ENCODE assay signal across 22 cellular contexts in the genomic region with DNA sequence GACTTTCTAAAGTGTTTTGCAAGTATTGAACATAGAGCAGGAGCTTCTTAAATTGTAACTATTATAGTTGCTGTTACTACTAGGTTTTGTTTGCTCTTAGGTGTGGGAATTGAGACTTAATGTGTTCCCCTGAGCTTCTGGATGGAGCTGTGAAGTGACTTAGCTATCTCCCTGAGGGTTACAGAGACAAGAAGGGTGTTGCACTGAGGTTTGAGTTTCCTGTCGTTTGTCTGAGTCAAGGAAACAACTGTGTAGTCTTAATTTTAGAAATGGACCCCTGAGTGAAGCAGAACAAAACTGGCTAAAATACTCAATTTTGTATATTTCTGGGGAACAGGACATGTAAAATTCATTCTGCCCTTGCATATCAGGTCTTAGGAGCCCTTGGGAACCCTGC. TPM values are rescaled to one million over a fixed set of nuclear protein-coding genes. Genes with fewer than 3 reads are reported as not detected.
DNase-seq lines count a peak whose midpoint lies in the region; ATAC-seq lines count a peak whose summit lies in the region.
"Had no signal": no experiment of that assay in that cellular context is flagged by ENCODE, and none has a peak within 500 bp of the region (broad histone marks: within the 10 kb centered on the region; RNA-seq: fewer than 3 reads in every experiment).

No MANE protein-coding gene starts in this region.

- WGBS in aorta, 2 donors = 55 to 57% methylated on average over 1 of the region's 1 CpG

- peak; percentile 68 for DNase-seq in activated CD4-positive, alpha-beta T cell treated with anti-CD3 and anti-CD28 coated beads, Interleukin-2, amount 10 ng/mL, durations not matched to agents 24 days and 14 days
- no peak for DNase-seq in activated CD4-positive, alpha-beta T cell treated with anti-CD3 and anti-CD28 coated beads, Interleukin-2, amount 50 U/mL, for 4 hours
- DNase-seq in CD8-positive, alpha-beta memory T cell = no peak
- DNase-seq in T-helper 17 cell = no peak
- no peak for DNase-seq in naive thymus-derived CD8-positive, alpha-beta T cell
- DNase-seq in aorta = no peak
- DNase-seq: AML-193; brain microvascular endothelial cell; foreskin melanocyte; hippocampal formation; left lung; NCI-H1105; NCI-H1930; NCI-H226; NCI-H748 treated with DMSO at 0.1 percent for 48 hours; stimulated activated CD8-positive, alpha-beta memory T cell treated with anti-CD3 and anti-CD28 coated beads, Interleukin-4, amount 100 ng/mL, for 48 hours; upper lobe of right lung had no signal

- no peak overlapping the region for H3K27ac ChIP-seq in CD8-positive, alpha-beta memory T cell (ENCODE audit: low read depth, low read length)
- no peak overlapping the region for H3K27ac ChIP-seq in aorta (ENCODE audit: low read depth in 1 of 2, low read length in 2 of 2)
- H3K27ac ChIP-seq: brain microvascular endothelial cell, upper lobe of right lung, VCaP had no signal

- H3K36me3 Mint-ChIP-seq in activated CD4-positive, alpha-beta T cell treated with anti-CD3 and anti-CD28 coated beads, Interleukin-2, amount 10 ng/mL, durations not matched to agents 24 days and 14 days (ENCODE audit: low read depth) = peaks cover 3% of the 10 kb centered on the region
- no peaks in the 10 kb centered on the region for H3K36me3 Mint-ChIP-seq in CD8-positive, alpha-beta memory T cell
- H3K36me3 Mint-ChIP-seq in T-helper 17 cell (ENCODE audit: low read depth) = no peaks in the 10 kb centered on the region
- H3K36me3 Mint-ChIP-seq in naive thymus-derived CD8-positive, alpha-beta T cell = no peaks in the 10 kb centered on the region
- H3K36me3 Mint-ChIP-seq: natural killer cell treated with Interleukin-12 subunit alpha and Interleukin-12 subunit beta and Interleukin-15 and Interleukin-18, amount 100 ng/mL, for 72 hours had no signal

- intact Hi-C loops in activated CD4-positive, alpha-beta T cell treated with anti-CD3 and anti-CD28 coated beads, Interleukin-2, amount 10 ng/mL, durations not matched to agents 24 days and 14 days (cut with micrococcal nuclease) = no loop called here
- intact Hi-C loops in aorta (cut with DNase I) = loop anchor here in 1 of 2 donors (5.0 kb wide), 1 partner anchor 64 kb away; the partner anchor contains the start of gene XIRP1

- H3K4me3 Mint-ChIP-seq in activated CD4-positive, alpha-beta T cell treated with anti-CD3 and anti-CD28 coated beads, Interleukin-2, amount 10 ng/mL, durations not matched to agents 24 days and 14 days = peak overlapping the region; percentile 19
- peak overlapping the region in 4 of 7 donors; percentile 0 to 28 (median 18) for H3K4me3 Mint-ChIP-seq in CD8-positive, alpha-beta memory T cell
- H3K4me3 Mint-ChIP-seq in T-helper 17 cell = no peak overlapping the region
- H3K4me3 Mint-ChIP-seq in naive thymus-derived CD8-positive, alpha-beta T cell = peak overlapping the region in 6 of 10 donors; percentile 9 to 39 (median 26)
- H3K4me3 Mint-ChIP-seq: natural killer cell treated with Interleukin-12 subunit alpha and Interleukin-12 subunit beta and Interleukin-15 and Interleukin-18, amount 100 ng/mL, for 72 hours had no signal

- H3K4me1 Mint-ChIP-seq in activated CD4-positive, alpha-beta T cell treated with anti-CD3 and anti-CD28 coated beads, Interleukin-2, amount 10 ng/mL, durations not matched to agents 24 days and 14 days = peaks cover 28% of the 10 kb centered on the region
- H3K4me1 Mint-ChIP-seq in CD8-positive, alpha-beta memory T cell = peaks cover 21 to 29% (median 24%) of the 10 kb centered on the region in 3 donors
- H3K4me1 Mint-ChIP-seq in T-helper 17 cell = peaks cover 34% of the 10 kb centered on the region
- peaks cover 22 to 34% (median 32%) of the 10 kb centered on the region in 4 donors for H3K4me1 Mint-ChIP-seq in naive thymus-derived CD8-positive, alpha-beta T cell

- no peaks in the 10 kb centered on the region for H3K27me3 Mint-ChIP-seq in activated CD4-positive, alpha-beta T cell treated with anti-CD3 and anti-CD28 coated beads, Interleukin-2, amount 10 ng/mL, durations not matched to agents 24 days and 14 days
- H3K27me3 Mint-ChIP-seq in CD8-positive, alpha-beta memory T cell = peaks cover 0 to 2% of the 10 kb centered on the region in 2 donors
- no peaks in the 10 kb centered on the region for H3K27me3 Mint-ChIP-seq in T-helper 17 cell
- H3K27me3 Mint-ChIP-seq in naive thymus-derived CD8-positive, alpha-beta T cell = no peaks in the 10 kb centered on the region

- POLR2A ChIA-PET in CD8-positive, alpha-beta memory T cell (lab: Charles Lee) = no interaction called here
- POLR2A ChIA-PET in naive thymus-derived CD8-positive, alpha-beta T cell (lab: Charles Lee) = interaction anchor here (1.1 to 1.3 kb wide), 3 partner anchors 22 to 63 kb away, joined by 3 to 5 read pairs (median 4); no protein-coding TSS in a partner anchor

- CTCF ChIA-PET in CD8-positive, alpha-beta memory T cell (lab: Charles Lee) = interaction anchor here (0.7 to 9.6 kb wide), 3 partner anchors 9 to 162 kb away, joined by 3 to 135 read pairs (median 6); no protein-coding TSS in a partner anchor

- no peaks in the 10 kb centered on the region for H3K9me3 Mint-ChIP-seq in activated CD4-positive, alpha-beta T cell treated with anti-CD3 and anti-CD28 coated beads, Interleukin-2, amount 10 ng/mL, durations not matched to agents 24 days and 14 days
- no peaks in the 10 kb centered on the region for H3K9me3 Mint-ChIP-seq in CD8-positive, alpha-beta memory T cell
- H3K9me3 Mint-ChIP-seq in naive thymus-derived CD8-positive, alpha-beta T cell = no peaks in the 10 kb centered on the region
- H3K9me3 Mint-ChIP-seq: natural killer cell treated with Interleukin-12 subunit alpha and Interleukin-12 subunit beta and Interleukin-15 and Interleukin-18, amount 100 ng/mL, for 72 hours had no signal

- peaks cover 18% of the 10 kb centered on the region for H3K4me1 ChIP-seq in CD8-positive, alpha-beta memory T cell (ENCODE audit: insufficient read depth, low read length)
- no peaks in the 10 kb centered on the region for H3K4me1 ChIP-seq in aorta (ENCODE audit: control insufficient read depth in 1 of 2, insufficient read depth in 2 of 2, low read length in 2 of 2)

- H3K9me3 ChIP-seq in CD8-positive, alpha-beta memory T cell (ENCODE audit: low read length) = no peaks in the 10 kb centered on the region
- H3K9me3 ChIP-seq in T-helper 17 cell (ENCODE audit: control insufficient read depth, low read length, poor library complexity, severe bottlenecking) = no peaks in the 10 kb centered on the region
- no peaks in the 10 kb centered on the region for H3K9me3 ChIP-seq in aorta (ENCODE audit: control insufficient read depth, low read length)
- H3K9me3 ChIP-seq: left lung, upper lobe of right lung had no signal

- no peak overlapping the region for H3K27ac Mint-ChIP-seq in activated CD4-positive, alpha-beta T cell treated with anti-CD3 and anti-CD28 coated beads, Interleukin-2, amount 10 ng/mL, durations not matched to agents 24 days and 14 days
- peak overlapping the region in 5 of 8 donors; percentile 1 to 83 (median 21) for H3K27ac Mint-ChIP-seq in CD8-positive, alpha-beta memory T cell
- H3K27ac Mint-ChIP-seq in T-helper 17 cell = peak overlapping the region; percentile 47
- H3K27ac Mint-ChIP-seq in naive thymus-derived CD8-positive, alpha-beta T cell = peak overlapping the region in 8 of 10 donors; percentile 3 to 88 (median 74)

- H3K27me3 ChIP-seq in CD8-positive, alpha-beta memory T cell (ENCODE audit: insufficient read depth, low read length, poor library complexity, severe bottlenecking) = no peaks in the 10 kb centered on the region
- H3K27me3 ChIP-seq in aorta (ENCODE audit: control insufficient read depth in 1 of 2, insufficient read depth in 2 of 2, low read length in 1 of 2) = no peaks in the 10 kb centered on the region
- H3K27me3 ChIP-seq: brain microvascular endothelial cell, left lung, upper lobe of right lung had no signal

- peak; percentile 46 for ATAC-seq in T-helper 17 cell
- ATAC-seq in naive thymus-derived CD8-positive, alpha-beta T cell = peak; percentile 46 to 76
- ATAC-seq in aorta (ENCODE audit: low FRiP score) = no peak
- no peak for ATAC-seq in GM19455 (IDR thresholded peaks at IDR 0.05; ENCODE audit: unreplicated experiment)
- no peak for ATAC-seq in GM18511 (IDR thresholded peaks at IDR 0.05; ENCODE audit: unreplicated experiment)
- ATAC-seq: esophagus mucosa, left lung, upper lobe of right lung had no signal

- H3K4me3 ChIP-seq in CD8-positive, alpha-beta memory T cell (ENCODE audit: low read length) = no peak overlapping the region
- H3K4me3 ChIP-seq in aorta (ENCODE audit: low read length in 2 of 2) = no peak overlapping the region
- H3K4me3 ChIP-seq: left lung, upper lobe of right lung had no signal

- H3K36me3 ChIP-seq in CD8-positive, alpha-beta memory T cell (ENCODE audit: insufficient read depth, low read length) = no peaks in the 10 kb centered on the region
- H3K36me3 ChIP-seq in aorta (ENCODE audit: control insufficient read depth in 1 of 2, insufficient read depth in 2 of 2, low read length in 1 of 2) = no peaks in the 10 kb centered on the region
- H3K36me3 ChIP-seq: brain microvascular endothelial cell, left lung, upper lobe of right lung had no signal

RNA-seq across cellular contexts. Expression of gene TTC21A, which starts 20.4 kb away (rescaled TPM):
- 0.54 and 0.89 TPM in 2 replicates for total RNA-seq in activated CD4-positive, alpha-beta T cell treated with anti-CD3 and anti-CD28 coated beads, Interleukin-2, amount 10 ng/mL, durations not matched to agents 24 days and 14 days
- total RNA-seq in CD8-positive, alpha-beta memory T cell = 1 to 10 TPM in 1 of 2 experiments, under 1 TPM in 1; 0.80 to 1.1 TPM
- 0.67 TPM for polyA plus RNA-seq in CD8-positive, alpha-beta memory T cell
- total RNA-seq in T-helper 17 cell (10 to 100 TPM in 1 of 2 donors, 1 to 10 TPM in 1; 3.5 to 12.3 TPM), aorta (10 to 100 TPM in 1 of 2 donors, 1 to 10 TPM in 1; 3.6 to 11.6 TPM)
- total RNA-seq in naive thymus-derived CD8-positive, alpha-beta T cell = 1 to 10 TPM; 7.5 to 8.7 TPM
- under 1 TPM; 0.50 to 0.94 (median 0.57) TPM for polyA plus RNA-seq in naive thymus-derived CD8-positive, alpha-beta T cell
- 10 to 100 TPM in 1 of 2 donors, 1 to 10 TPM in 1; 1.8 to 15.0 TPM for polyA plus RNA-seq in aorta

RNA-seq across cellular contexts. Expression of gene GORASP1, which starts 20.5 kb away (rescaled TPM):
- 31.5 and 32.1 TPM in 2 replicates for total RNA-seq in activated CD4-positive, alpha-beta T cell treated with anti-CD3 and anti-CD28 coated beads, Interleukin-2, amount 10 ng/mL, durations not matched to agents 24 days and 14 days
- 10 to 100 TPM; 21.6 to 22.8 TPM for total RNA-seq in CD8-positive, alpha-beta memory T cell
- polyA plus RNA-seq in CD8-positive, alpha-beta memory T cell = 16.9 TPM
- total RNA-seq in T-helper 17 cell (10 to 100 TPM; 29.2 to 40.1 TPM), aorta (10 to 100 TPM; 52.3 to 62.2 TPM)
- total RNA-seq in naive thymus-derived CD8-positive, alpha-beta T cell = 10 to 100 TPM; 31.9 to 41.2 TPM
- polyA plus RNA-seq in naive thymus-derived CD8-positive, alpha-beta T cell = 10 to 100 TPM; 10.2 to 13.8 (median 10.7) TPM
- polyA plus RNA-seq in aorta = 10 to 100 TPM; 14.7 to 66.3 TPM

RNA-seq across cellular contexts. Expression of gene CSRNP1, which starts 25.5 kb away (rescaled TPM):
- 40.5 and 43.1 TPM in 2 replicates for total RNA-seq in activated CD4-positive, alpha-beta T cell treated with anti-CD3 and anti-CD28 coated beads, Interleukin-2, amount 10 ng/mL, durations not matched to agents 24 days and 14 days
- 10 to 100 TPM; 31.7 to 33.8 TPM for total RNA-seq in CD8-positive, alpha-beta memory T cell
- 30.7 TPM for polyA plus RNA-seq in CD8-positive, alpha-beta memory T cell
- total RNA-seq in T-helper 17 cell (100 to 1,000 TPM; 356 to 408 TPM), aorta (100 to 1,000 TPM in 1 of 2 donors, 10 to 100 TPM in 1; 41.9 to 117 TPM)
- 10 to 100 TPM; 15.0 to 17.4 TPM for total RNA-seq in naive thymus-derived CD8-positive, alpha-beta T cell
- polyA plus RNA-seq in naive thymus-derived CD8-positive, alpha-beta T cell = 10 to 100 TPM in 2 of 3 donors, 1 to 10 TPM in 1; 8.0 to 17.1 (median 10.9) TPM
- polyA plus RNA-seq in aorta = 10 to 100 TPM; 15.8 to 27.3 TPM

Comparison
In these comparisons a context has a peak if more than half of its experiments do, and no peak if none do; other contexts are left out.
1. ATAC-seq: peak in T-helper 17 cell (single experiment) and naive thymus-derived CD8-positive, alpha-beta T cell (2 of 2); none in aorta (single experiment), GM19455 (single experiment) and GM18511 (single experiment).